Comparison of ENCODE assay signal across 1 cellular context in genomic region chr11:43367382-43368178, GRCh38.
TF ChIP-seq lines count a peak whose summit lies in the region.

No MANE protein-coding gene starts in this region.

TF ChIP-seq in IMR-90, 13 proteins besides CTCF, POLR2A, EP300 and RAD21:
- TF ChIP-seq CEBPB (IDR thresholded peaks at IDR 0.05; ENCODE audit: low read depth, low read length) (no peak), RCOR1 (IDR thresholded peaks at IDR 0.05; ENCODE audit: insufficient replicate concordance, low read length) (no peak), RFX5 (IDR thresholded peaks at IDR 0.05; ENCODE audit: low read depth, low read length) (no peak), MAFK (IDR thresholded peaks at IDR 0.05; ENCODE audit: low read depth, low read length) (peak; percentile 57), MAZ (IDR thresholded peaks at IDR 0.05; ENCODE audit: borderline replicate concordance, low read depth, low read length) (no peak), NFE2L2 (IDR thresholded peaks at IDR 0.05; ENCODE audit: low read depth, low read length) (no peak), SMC3 (IDR thresholded peaks at IDR 0.05; ENCODE audit: low read depth, low read length) (no peak), ELK1 (IDR thresholded peaks at IDR 0.05; ENCODE audit: borderline replicate concordance, low read depth, low read length) (no peak), MXI1 (IDR thresholded peaks at IDR 0.05; ENCODE audit: borderline replicate concordance, low read depth, low read length) (no peak), BHLHE40 (IDR thresholded peaks at IDR 0.05; ENCODE audit: low read depth, low read length) (peak; percentile 21; the same call in 1 of the 2 replicates), CHD1 (IDR thresholded peaks at IDR 0.05; ENCODE audit: low read depth, low read length) (no peak)
- TF ChIP-seq, protein P1, sequence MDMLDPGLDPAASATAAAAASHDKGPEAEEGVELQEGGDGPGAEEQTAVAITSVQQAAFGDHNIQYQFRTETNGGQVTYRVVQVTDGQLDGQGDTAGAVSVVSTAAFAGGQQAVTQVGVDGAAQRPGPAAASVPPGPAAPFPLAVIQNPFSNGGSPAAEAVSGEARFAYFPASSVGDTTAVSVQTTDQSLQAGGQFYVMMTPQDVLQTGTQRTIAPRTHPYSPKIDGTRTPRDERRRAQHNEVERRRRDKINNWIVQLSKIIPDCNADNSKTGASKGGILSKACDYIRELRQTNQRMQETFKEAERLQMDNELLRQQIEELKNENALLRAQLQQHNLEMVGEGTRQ (IDR thresholded peaks at IDR 0.05; ENCODE audit: low read depth, low read length): no peak
TF ChIP-seq in IMR-90: peak in this region for 2.
